8 cellular contexts compared by ENCODE assay signal in genomic region chr15:59378855-59379254, GRCh38. TPM values are rescaled to one million over a fixed set of nuclear protein-coding genes. Genes with fewer than 3 reads are reported as not detected.
"Had no signal": no experiment of that assay in that cellular context is flagged by ENCODE, and none has a peak within 500 bp of the region (broad histone marks: within the 10 kb centered on the region; RNA-seq: fewer than 3 reads in every experiment).

No MANE protein-coding gene starts in this region.

- FAIRE-seq: HTR-8/SVneo had no signal

- H3K4me1 ChIP-seq: HAP-1 had no signal

- H3K4me3 ChIP-seq: GM23248, HAP-1 had no signal

- H3K27ac ChIP-seq: GM23248 had no signal

- DNase-seq: GM23248, GOT3, H7, HFFc6, KG1 had no signal

- ATAC-seq: HCT116 had no signal

- H2AFZ ChIP-seq: GM23248 had no signal

- H3K9me3 ChIP-seq: HAP-1 had no signal

- H3K36me3 ChIP-seq: HAP-1 had no signal

- H3K9ac ChIP-seq: GM23248 had no signal

RNA-seq across cellular contexts. Expression of gene FAM81A, which starts 59.1 kb away (rescaled TPM):
- total RNA-seq: HFFc6 had no signal
